ENCODE assay signal across 22 cellular contexts in genomic region chr1:41439234-41439633, GRCh38. TPM values are rescaled to one million over a fixed set of nuclear protein-coding genes. Genes with fewer than 3 reads are reported as not detected.
DNase-seq lines count a peak whose midpoint lies in the region; ATAC-seq, FAIRE-seq and TF ChIP-seq lines count a peak whose summit lies in the region.
"Had no signal": no experiment of that assay in that cellular context is flagged by ENCODE, and none has a peak within 500 bp of the region (broad histone marks: within the 10 kb centered on the region; RNA-seq: fewer than 3 reads in every experiment).

No MANE protein-coding gene starts in this region.

- H3K27me3 ChIP-seq in bronchial epithelial cell (ENCODE audit: control insufficient read depth, insufficient read depth, low read length): peaks cover 14% of the 10 kb centered on the region
- H3K27me3 ChIP-seq: MG63 had no signal

- H3K4me3 ChIP-seq in bronchial epithelial cell (ENCODE audit: low read depth, low read length): no peak overlapping the region
- H3K4me3 ChIP-seq: GM12878, HAP-1, K562, MG63, PC-9 had no signal

- no peaks in the 10 kb centered on the region for H3K36me3 ChIP-seq in bronchial epithelial cell (ENCODE audit: control insufficient read depth, insufficient read depth, low read length)
- H3K36me3 ChIP-seq: HAP-1, MG63 had no signal

- TF ChIP-seq CTCF in bronchial epithelial cell (IDR thresholded peaks at IDR 0.05; ENCODE audit: insufficient read depth, low read length, severe bottlenecking): no peak

- ATAC-seq in GM19463 (IDR thresholded peaks at IDR 0.05; ENCODE audit: unreplicated experiment) (no peak), HG03439 (IDR thresholded peaks at IDR 0.05; ENCODE audit: unreplicated experiment) (no peak)
- ATAC-seq: GM12878, K562, SK-N-SH treated with all-trans-retinoic acid at 6 μM for 48 hours, T-cell had no signal

- DNase-seq in DMS79 treated with DMSO at 0.1 percent for 48 hours (lab: John Stamatoyannopoulos, UW): peak; percentile 96
- peak; percentile 99 for DNase-seq in NCI-H2029 treated with DMSO at 0.1 percent for 48 hours (lab: John Stamatoyannopoulos, UW)
- peak; percentile 21 for DNase-seq in bronchial epithelial cell (ENCODE audit: low read depth)
- DNase-seq in retina: peak; percentile 1
- no peak for DNase-seq in ureter (ENCODE audit: low spot score)
- DNase-seq: CD4-positive, CD25-positive, alpha-beta regulatory T cell; MG63; NCI-H1048; NCI-H1436 treated with DMSO at 0.1 percent for 48 hours; NCI-H1930; NCI-H2171; NCI-H526 treated with DMSO at 0.1 percent for 48 hours; PC-9; T-cell had no signal

- FAIRE-seq in bronchial epithelial cell (lab: Jason Lieb, UNC): no peak
- FAIRE-seq: GM12878, K562 had no signal

RNA-seq across cellular contexts. Expression of gene EDN2, which starts 45.2 kb away (rescaled TPM):
- total RNA-seq in bronchial epithelial cell: 1.6 and 13.3 TPM in 2 replicates
- 5.3 TPM for total RNA-seq in ureter
- total RNA-seq: A673, K562, LHCN-M2, T-cell had no signal
